Comparison of ENCODE assay signal across 10 cellular contexts in genomic region chr4:69984030-69984443, GRCh38. TPM values are rescaled to one million over a fixed set of nuclear protein-coding genes. Genes with fewer than 3 reads are reported as not detected.
DNase-seq lines count a peak whose midpoint lies in the region; ATAC-seq and TF ChIP-seq lines count a peak whose summit lies in the region.
"Had no signal": no experiment of that assay in that cellular context is flagged by ENCODE, and none has a peak within 500 bp of the region (broad histone marks: within the 10 kb centered on the region; RNA-seq: fewer than 3 reads in every experiment).

No MANE protein-coding gene starts in this region.

- no peaks in the 10 kb centered on the region for H3K4me1 Mint-ChIP-seq in chondrocyte (ENCODE audit: low read depth)
- H3K4me1 Mint-ChIP-seq in stimulated activated naive CD8-positive, alpha-beta T cell treated with anti-CD3 and anti-CD28 coated beads, Interleukin-15, amount 100 ng/mL, for 72 hours: no peaks in the 10 kb centered on the region
- H3K4me1 Mint-ChIP-seq: activated naive CD4-positive, alpha-beta T cell treated with anti-CD3 and anti-CD28 coated beads, Interleukin-2, amount 10 ng/mL, durations not matched to agents 7 days and 5 days had no signal

- no peak for TF ChIP-seq CTCF in chondrocyte (IDR thresholded peaks at IDR 0.05)

- H3K27ac Mint-ChIP-seq in chondrocyte (ENCODE audit: unreplicated experiment): no peak overlapping the region
- H3K27ac Mint-ChIP-seq in stimulated activated naive CD8-positive, alpha-beta T cell treated with anti-CD3 and anti-CD28 coated beads, Interleukin-15, amount 100 ng/mL, for 72 hours: no peak overlapping the region
- H3K27ac Mint-ChIP-seq: activated naive CD4-positive, alpha-beta T cell treated with anti-CD3 and anti-CD28 coated beads, Interleukin-2, amount 10 ng/mL, durations not matched to agents 7 days and 5 days had no signal

- no peak overlapping the region for H3K4me3 Mint-ChIP-seq in chondrocyte (ENCODE audit: unreplicated experiment)
- no peak overlapping the region for H3K4me3 Mint-ChIP-seq in stimulated activated naive CD8-positive, alpha-beta T cell treated with anti-CD3 and anti-CD28 coated beads, Interleukin-15, amount 100 ng/mL, for 72 hours
- H3K4me3 Mint-ChIP-seq: activated naive CD4-positive, alpha-beta T cell treated with anti-CD3 and anti-CD28 coated beads, Interleukin-2, amount 10 ng/mL, durations not matched to agents 7 days and 5 days had no signal

- no peaks in the 10 kb centered on the region for H3K9me3 ChIP-seq in MG63

- no peaks in the 10 kb centered on the region for H3K9me3 Mint-ChIP-seq in chondrocyte (ENCODE audit: low read depth)
- H3K9me3 Mint-ChIP-seq in stimulated activated naive CD8-positive, alpha-beta T cell treated with anti-CD3 and anti-CD28 coated beads, Interleukin-15, amount 100 ng/mL, for 72 hours: no peaks in the 10 kb centered on the region
- H3K9me3 Mint-ChIP-seq: activated naive CD4-positive, alpha-beta T cell treated with anti-CD3 and anti-CD28 coated beads, Interleukin-2, amount 10 ng/mL, durations not matched to agents 7 days and 5 days had no signal

- H3K27me3 Mint-ChIP-seq in chondrocyte (ENCODE audit: low read depth): peaks cover 5% of the 10 kb centered on the region
- H3K27me3 Mint-ChIP-seq in stimulated activated naive CD8-positive, alpha-beta T cell treated with anti-CD3 and anti-CD28 coated beads, Interleukin-15, amount 100 ng/mL, for 72 hours: no peaks in the 10 kb centered on the region
- H3K27me3 Mint-ChIP-seq: activated naive CD4-positive, alpha-beta T cell treated with anti-CD3 and anti-CD28 coated beads, Interleukin-2, amount 10 ng/mL, durations not matched to agents 7 days and 5 days had no signal

- DNase-seq in MG63 (peak; percentile 77), chondrocyte (ENCODE audit: low spot score) (peak; percentile 27), pons (ENCODE audit: low spot score) (peak; percentile 4), GF-D8 (lab: John Stamatoyannopoulos, UW) (no peak), NK-92 (lab: John Stamatoyannopoulos, UW; ENCODE audit: unreplicated experiment) (no peak)
- DNase-seq in stimulated activated naive CD8-positive, alpha-beta T cell treated with anti-CD3 and anti-CD28 coated beads, Interleukin-15, amount 100 ng/mL, for 72 hours: no peak
- DNase-seq: activated naive CD4-positive, alpha-beta T cell treated with anti-CD3 and anti-CD28 coated beads, Interleukin-2, amount 10 ng/mL, durations not matched to agents 7 days and 5 days; NCI-H446 had no signal

- no peaks in the 10 kb centered on the region for H3K36me3 ChIP-seq in MG63

- no peaks in the 10 kb centered on the region for H3K36me3 Mint-ChIP-seq in chondrocyte (ENCODE audit: low read depth)
- H3K36me3 Mint-ChIP-seq: activated naive CD4-positive, alpha-beta T cell treated with anti-CD3 and anti-CD28 coated beads, Interleukin-2, amount 10 ng/mL, durations not matched to agents 7 days and 5 days had no signal

- H3K4me3 ChIP-seq in MG63: no peak overlapping the region

- H3K27me3 ChIP-seq in MG63: no peaks in the 10 kb centered on the region

- peak; percentile 71 for ATAC-seq in GM19463 (IDR thresholded peaks at IDR 0.05; ENCODE audit: unreplicated experiment)
- ATAC-seq in GM21723 (IDR thresholded peaks at IDR 0.05; ENCODE audit: unreplicated experiment): no peak
- ATAC-seq in stimulated activated naive CD8-positive, alpha-beta T cell treated with anti-CD3 and anti-CD28 coated beads, Interleukin-15, amount 100 ng/mL, for 72 hours: no peak

RNA-seq across cellular contexts. Expression of gene STATH, which starts 11.7 kb away (rescaled TPM):
- not detected in 2 replicates for total RNA-seq in MG63 (2014; rRNA removed; shearing (Covaris generic); ENCODE audit: low replicate concordance)
- not detected in 3 replicates for total RNA-seq in chondrocyte

RNA-seq across cellular contexts. Expression of gene CSN2, which starts 18.5 kb away (rescaled TPM):
- not detected in 2 replicates for total RNA-seq in MG63 (2014; rRNA removed; shearing (Covaris generic); ENCODE audit: low replicate concordance)
- not detected in 3 replicates for total RNA-seq in chondrocyte

RNA-seq across cellular contexts. Expression of gene HTN3, which starts 44.2 kb away (rescaled TPM):
- not detected in 2 replicates for total RNA-seq in MG63 (2014; rRNA removed; shearing (Covaris generic); ENCODE audit: low replicate concordance)
- total RNA-seq in chondrocyte: not detected in 3 replicates

RNA-seq across cellular contexts. Expression of gene CSN1S1, which starts 53.2 kb away (rescaled TPM):
- not detected in 2 replicates for total RNA-seq in MG63 (2014; rRNA removed; shearing (Covaris generic); ENCODE audit: low replicate concordance)
- not detected in 3 replicates for total RNA-seq in chondrocyte

Comparison
In these comparisons a context has a peak if more than half of its experiments do, and no peak if none do; other contexts are left out.
1. DNase-seq: peak in MG63 (single experiment), chondrocyte (single experiment) and pons (single experiment); none in GF-D8 (single experiment), NK-92 (single experiment) and stimulated activated naive CD8-positive, alpha-beta T cell treated with anti-CD3 and anti-CD28 coated beads, Interleukin-15, amount 100 ng/mL, for 72 hours (0 of 2).